10 cellular contexts compared by ENCODE assay signal in the genomic region with DNA sequence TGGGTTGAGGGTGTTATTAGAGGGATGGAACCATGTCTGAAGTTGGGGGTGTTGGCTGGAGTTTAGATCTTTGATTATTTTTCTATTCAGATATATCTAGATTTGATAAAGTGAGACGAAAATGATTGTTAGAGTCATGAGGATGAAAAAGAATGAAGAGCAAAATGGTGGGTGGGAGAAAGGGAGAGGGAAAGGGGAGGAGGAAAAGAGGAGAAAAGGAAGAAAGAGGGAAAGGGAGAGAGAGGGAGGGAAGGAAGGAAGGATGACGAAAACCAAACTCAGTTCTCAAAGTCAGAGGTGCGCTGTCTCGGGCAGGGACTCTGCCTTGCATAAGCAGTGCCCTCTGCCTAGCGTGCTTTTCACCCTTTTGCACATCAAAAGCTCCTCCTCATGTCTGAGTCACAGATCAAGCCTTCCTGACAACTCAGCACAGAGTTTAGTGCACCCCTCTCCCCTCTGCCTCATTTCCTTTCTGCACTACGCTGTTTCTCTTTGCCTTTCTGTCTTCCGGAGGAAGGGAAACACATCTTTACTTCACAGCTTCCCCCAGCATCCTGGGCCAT.
A peak's percentile ranks its signal among the peaks of the same experiment; 100 is the strongest.
DNase-seq lines count a peak whose midpoint lies in the region; ATAC-seq, FAIRE-seq and TF ChIP-seq lines count a peak whose summit lies in the region.
"Had no signal": no experiment of that assay in that cellular context is flagged by ENCODE, and none has a peak within 500 bp of the region (broad histone marks: within the 10 kb centered on the region; RNA-seq: fewer than 3 reads in every experiment).

No MANE protein-coding gene starts in this region.

- no peaks in the 10 kb centered on the region for H3K36me3 ChIP-seq in GM23338 (ENCODE audit: insufficient read depth)
- no peaks in the 10 kb centered on the region for H3K36me3 ChIP-seq in stomach

- H3K4me2 ChIP-seq in GM23338 = no peak overlapping the region

- no peak overlapping the region for H3K27ac ChIP-seq in GM23338 (ENCODE audit: low read depth)
- H3K27ac ChIP-seq in stomach = no peak overlapping the region

- peaks cover 12% of the 10 kb centered on the region for H3K9me2 ChIP-seq in GM23338 (ENCODE audit: insufficient read depth)

- H3K4me3 Mint-ChIP-seq in GM23338 = no peak overlapping the region
- H3K4me3 Mint-ChIP-seq in activated naive CD8-positive, alpha-beta T cell = no peak overlapping the region
- H3K4me3 Mint-ChIP-seq: neural crest cell had no signal

- H3F3A ChIP-seq in GM23338 (replicated peaks; ENCODE audit: low read depth) = no peaks in the 10 kb centered on the region

- FAIRE-seq in GM12891 (lab: Jason Lieb, UNC) = no peak

- peak; percentile 25 for DNase-seq in GM23338 (ENCODE audit: low spot score)
- peak; percentile 7 for DNase-seq in T-helper 22 cell (ENCODE audit: low read depth)
- peak; percentile 50 for DNase-seq in stimulated activated CD4-positive, alpha-beta T cell treated with anti-CD3 and anti-CD28 coated beads, Interleukin-1b, Interleukin-23, amount 100 ng/mL, for 48 hours
- DNase-seq in cortex of kidney (lab: John Stamatoyannopoulos, UW) = no peak
- no peak for DNase-seq in DMS153 treated with DMSO at 0.1 percent for 48 hours (lab: John Stamatoyannopoulos, UW; ENCODE audit: unreplicated experiment)
- DNase-seq in GM12891 (ENCODE audit: insufficient read length, low spot score) = no peak
- DNase-seq in stomach = no peak
- DNase-seq: NCI-H1417 treated with DMSO at 0.1 percent for 48 hours had no signal

- TF ChIP-seq CTCF in GM23338 (conservative IDR thresholded peaks at IDR 0.05; ENCODE audit: low read depth in 2 of 2) (no peak), stomach (IDR thresholded peaks at IDR 0.05) (no peak)

- peaks cover 5% of the 10 kb centered on the region for H3K4me1 ChIP-seq in GM23338 (ENCODE audit: insufficient read depth)
- no peaks in the 10 kb centered on the region for H3K4me1 ChIP-seq in stomach

- peaks cover 2% of the 10 kb centered on the region for H3K27me3 Mint-ChIP-seq in GM23338 (ENCODE audit: insufficient read depth, low read depth, poor library complexity)
- H3K27me3 Mint-ChIP-seq in activated naive CD8-positive, alpha-beta T cell = peaks cover 2% of the 10 kb centered on the region

- no peak for TF ChIP-seq POLR2A in GM12891 (IDR thresholded peaks at IDR 0.05; ENCODE audit: low read depth, low read length)
- TF ChIP-seq POLR2A in stomach (IDR thresholded peaks at IDR 0.05) = no peak

- H3K79me2 ChIP-seq in GM23338 (replicated peaks; ENCODE audit: insufficient read depth) = no peaks in the 10 kb centered on the region

- no peaks in the 10 kb centered on the region for H3K27me3 ChIP-seq in GM23338 (ENCODE audit: insufficient read depth)
- no peaks in the 10 kb centered on the region for H3K27me3 ChIP-seq in stomach

- peak overlapping the region; percentile 35; the same call in 1 of the 2 replicates for H2AFZ ChIP-seq in GM23338

- no peak overlapping the region for H3K4me3 ChIP-seq in GM23338
- no peak overlapping the region for H3K4me3 ChIP-seq in stomach

- WGBS in stomach, 5 donors = 40 to 58% (median 52%) methylated on average over 7 of the region's 7 CpGs

- intact Hi-C loops in stomach (cut with DNase I; ENCODE audit: low total_unique reads) = no loop called here

- no peaks in the 10 kb centered on the region; the same call in 2 of the 3 replicates for H3K9me3 Mint-ChIP-seq in GM23338
- peaks cover 3% of the 10 kb centered on the region for H3K9me3 Mint-ChIP-seq in activated naive CD8-positive, alpha-beta T cell (ENCODE audit: low read depth)

- no peaks in the 10 kb centered on the region for H3K36me3 Mint-ChIP-seq in GM23338 (ENCODE audit: low read depth)
- H3K36me3 Mint-ChIP-seq in activated naive CD8-positive, alpha-beta T cell = no peaks in the 10 kb centered on the region

- peak; percentile 84 for ATAC-seq in GM23338

- no peak for TF ChIP-seq EP300 in stomach (IDR thresholded peaks at IDR 0.05)

- H3K4me1 Mint-ChIP-seq in GM23338 = peaks cover 27% of the 10 kb centered on the region
- H3K4me1 Mint-ChIP-seq in activated naive CD8-positive, alpha-beta T cell (ENCODE audit: low read depth) = peaks cover 13% of the 10 kb centered on the region

- H4K20me1 ChIP-seq in GM23338 (replicated peaks; ENCODE audit: insufficient read depth) = no peaks in the 10 kb centered on the region

- no peaks in the 10 kb centered on the region for H3K9me3 ChIP-seq in stomach

- H3K27ac Mint-ChIP-seq in GM23338 = peak overlapping the region; percentile 25; the same call in 1 of the 2 replicates
- peak overlapping the region; percentile 36 for H3K27ac Mint-ChIP-seq in activated naive CD8-positive, alpha-beta T cell

TF ChIP-seq in GM23338, 12 proteins besides CTCF, POLR2A, EP300 and RAD21 (continues in another document):
- TF ChIP-seq REST (IDR thresholded peaks at IDR 0.05; ENCODE audit: unreplicated experiment) (no peak), JUNB (IDR thresholded peaks at IDR 0.05; ENCODE audit: unreplicated experiment) (no peak), ZNF331 (CRISPR knock-in tag; IDR thresholded peaks at IDR 0.05; ENCODE audit: low read depth) (no peak), STAT1 (IDR thresholded peaks at IDR 0.05; ENCODE audit: unreplicated experiment) (no peak)

TF ChIP-seq in GM12891, 5 proteins besides CTCF, POLR2A, EP300 and RAD21:
- TF ChIP-seq SPI1 (IDR thresholded peaks at IDR 0.05; ENCODE audit: low read depth, low read length) (no peak), POU2F2 (IDR thresholded peaks at IDR 0.05; ENCODE audit: low read depth, low read length) (no peak), TAF1 (IDR thresholded peaks at IDR 0.05; ENCODE audit: low read depth, low read length) (no peak), POLR2AphosphoS5 (IDR thresholded peaks at IDR 0.05; ENCODE audit: low read depth, low read length) (no peak), PAX5 (IDR thresholded peaks at IDR 0.05; ENCODE audit: insufficient read depth, low read length, severe bottlenecking) (no peak)

Comparison
In these comparisons a context has a peak if more than half of its experiments do, and no peak if none do; other contexts are left out.
1. DNase-seq: peak in GM23338 (single experiment), T-helper 22 cell (single experiment) and stimulated activated CD4-positive, alpha-beta T cell treated with anti-CD3 and anti-CD28 coated beads, Interleukin-1b, Interleukin-23, amount 100 ng/mL, for 48 hours (single experiment); none in cortex of kidney (single experiment), DMS153 treated with DMSO at 0.1 percent for 48 hours (single experiment), GM12891 (single experiment) and stomach (single experiment).